ENCODE assay signal across 9 cellular contexts in genomic region chr12:47276253-47277070, GRCh38.
DNase-seq lines count a peak whose midpoint lies in the region; ATAC-seq, FAIRE-seq and TF ChIP-seq lines count a peak whose summit lies in the region.
"Had no signal": no experiment of that assay in that cellular context is flagged by ENCODE, and none has a peak within 500 bp of the region (broad histone marks: within the 10 kb centered on the region; RNA-seq: fewer than 3 reads in every experiment).

No MANE protein-coding gene starts in this region.

- FAIRE-seq in GM18507 (lab: Jason Lieb, UNC) = peak; percentile 64
- FAIRE-seq: islet of Langerhans had no signal

- intact Hi-C loops in A673 (cut with micrococcal nuclease; ENCODE audit: unreplicated experiment) (no loop called here), left ventricle myocardium superior (cut with micrococcal nuclease) (no loop called here)

- H3K4me3 ChIP-seq in A673 (ENCODE audit: low read depth, low read length, poor library complexity, severe bottlenecking) = no peak overlapping the region

- H3K36me3 ChIP-seq in A673 (ENCODE audit: insufficient read depth, low read length, poor library complexity, severe bottlenecking) = no peaks in the 10 kb centered on the region

- no peak overlapping the region for H3K27ac ChIP-seq in A673 (ENCODE audit: low read depth, low read length, poor library complexity, severe bottlenecking)

- H3K27ac Mint-ChIP-seq in activated T-helper 17 cell treated with anti-CD3 and anti-CD28 coated beads, Interleukin-2, amount 50 U/mL, for 72 hours = peak overlapping the region; percentile 95

- no TSS peak for BruUV-seq in A673 (replicated peaks; lab: Mats Ljungman, UMichigan)

- H3K9me3 Mint-ChIP-seq in activated T-helper 17 cell treated with anti-CD3 and anti-CD28 coated beads, Interleukin-2, amount 50 U/mL, for 72 hours = peaks cover 4% of the 10 kb centered on the region

- H3K4me3 Mint-ChIP-seq in activated T-helper 17 cell treated with anti-CD3 and anti-CD28 coated beads, Interleukin-2, amount 50 U/mL, for 72 hours = peak overlapping the region; percentile 80

- DNase-seq in A673 (ENCODE audit: low spot score) (peak; percentile 86), GM18507 (ENCODE audit: extremely low spot score, insufficient read length, low read depth) (peak; percentile 11), NCI-H226 (peak; percentile 86), left ventricle myocardium superior (no peak), stromal cell of bone marrow (ENCODE audit: low read depth) (peak; percentile 9), amygdala (lab: John Stamatoyannopoulos, UW) (no peak)

- CTCF ChIA-PET in A673 (lab: Charles Lee) = interaction anchor here (0.7 kb wide), 1 partner anchor 149 kb away, joined by 3 read pairs; no protein-coding TSS in a partner anchor

- H3K36me3 Mint-ChIP-seq in activated T-helper 17 cell treated with anti-CD3 and anti-CD28 coated beads, Interleukin-2, amount 50 U/mL, for 72 hours (ENCODE audit: low read depth) = no peaks in the 10 kb centered on the region

- POLR2A ChIA-PET in A673 (lab: Charles Lee; ENCODE audit: low non-redundant PET) = interaction anchor here (0.6 kb wide), 1 partner anchor 369 kb away, joined by 4 read pairs; no protein-coding TSS in a partner anchor

- ATAC-seq in HG02885 (IDR thresholded peaks at IDR 0.05; ENCODE audit: poor library complexity, unreplicated experiment) (peak; percentile 96), left ventricle myocardium superior (peak; percentile 87)
- peak; percentile 78 for ATAC-seq in activated T-helper 17 cell treated with anti-CD3 and anti-CD28 coated beads, Interleukin-2, amount 50 U/mL, for 72 hours (replicated peaks)

- peaks cover 47% of the 10 kb centered on the region for H3K4me1 Mint-ChIP-seq in activated T-helper 17 cell treated with anti-CD3 and anti-CD28 coated beads, Interleukin-2, amount 50 U/mL, for 72 hours

- H3K4me1 ChIP-seq in A673 (ENCODE audit: insufficient read depth, low read length, poor library complexity, severe bottlenecking) = peaks cover 29% of the 10 kb centered on the region

- no peaks in the 10 kb centered on the region for H3K27me3 ChIP-seq in A673 (replicated peaks; ENCODE audit: insufficient read depth, low read depth, low read length, poor library complexity)

- TF ChIP-seq CTCF in A673 (conservative IDR thresholded peaks at IDR 0.05; ENCODE audit: low read depth, low read length) = no peak

- H3K27me3 Mint-ChIP-seq in activated T-helper 17 cell treated with anti-CD3 and anti-CD28 coated beads, Interleukin-2, amount 50 U/mL, for 72 hours = no peaks in the 10 kb centered on the region

- H3K9me3 ChIP-seq in A673 (ENCODE audit: low read depth, low read length, poor library complexity, severe bottlenecking) = no peaks in the 10 kb centered on the region

Comparison
In these comparisons a context has a peak if more than half of its experiments do, and no peak if none do; other contexts are left out.
1. DNase-seq: peak in A673 (single experiment), GM18507 (single experiment), NCI-H226 (single experiment) and stromal cell of bone marrow (single experiment); none in left ventricle myocardium superior (single experiment) and amygdala (0 of 56).
2. Peak in every context shown above with its lines, with median percentiles within 50 percentile points of each other: ATAC-seq.